In genomic region chr9:114156658-114157421, GRCh38 we compare ENCODE assay signal across 1 cellular context.
TF ChIP-seq lines count a peak whose summit lies in the region.

No MANE protein-coding gene starts in this region.

TF ChIP-seq in HepG2, 621 proteins besides CTCF, POLR2A, EP300 and RAD21 (continued from another document and continues in another):
- TF ChIP-seq ZNF512B (CRISPR knock-in tag; IDR thresholded peaks at IDR 0.05; ENCODE audit: borderline replicate concordance): no peak
- TF ChIP-seq JARID2 (CRISPR knock-in tag; IDR thresholded peaks at IDR 0.05; ENCODE audit: insufficient replicate concordance): no peak
- TF ChIP-seq PRDM10 (CRISPR knock-in tag; IDR thresholded peaks at IDR 0.05; ENCODE audit: low read depth): no peak
- no peak for TF ChIP-seq HCFC1 (IDR thresholded peaks at IDR 0.05; ENCODE audit: low read depth, low read length)
- no peak for TF ChIP-seq KAT8 (CRISPR knock-in tag; IDR thresholded peaks at IDR 0.05)
- no peak for TF ChIP-seq SYNCRIP (IDR thresholded peaks at IDR 0.05; ENCODE audit: insufficient read depth, low read depth, low read length)
- TF ChIP-seq TRIM22 (IDR thresholded peaks at IDR 0.05): no peak
- no peak for TF ChIP-seq TEAD3 (CRISPR knock-in tag; optimal IDR thresholded peaks at IDR 0.05; ENCODE audit: borderline replicate concordance)
- no peak for TF ChIP-seq ZNF724P (CRISPR knock-in tag; IDR thresholded peaks at IDR 0.05; ENCODE audit: borderline replicate concordance)
- 0 out of 2 replicates have a peak, but pooled peaks have one; percentile 16 for TF ChIP-seq ZFY (CRISPR knock-in tag; IDR thresholded peaks at IDR 0.05)
- TF ChIP-seq HIC2 (CRISPR knock-in tag; IDR thresholded peaks at IDR 0.05; ENCODE audit: low read depth): no peak
- TF ChIP-seq FUBP1 (CRISPR knock-in tag; IDR thresholded peaks at IDR 0.05; ENCODE audit: borderline replicate concordance): no peak
- TF ChIP-seq DPF2 (CRISPR knock-in tag; IDR thresholded peaks at IDR 0.05; ENCODE audit: borderline replicate concordance, low read depth): no peak
- peak; percentile 65; the same call in 1 of the 2 replicates for TF ChIP-seq EED (CRISPR knock-in tag; IDR thresholded peaks at IDR 0.05)
- TF ChIP-seq ZNF354B (CRISPR knock-in tag; IDR thresholded peaks at IDR 0.05): no peak
- peak; percentile 96 for TF ChIP-seq HNRNPL (IDR thresholded peaks at IDR 0.05; ENCODE audit: low read depth, low read length)
- no peak for TF ChIP-seq NCOA5 (CRISPR knock-in tag; IDR thresholded peaks at IDR 0.05)
- TF ChIP-seq TOE1 (CRISPR knock-in tag; IDR thresholded peaks at IDR 0.05): no peak
- TF ChIP-seq NPAS2 (CRISPR knock-in tag; IDR thresholded peaks at IDR 0.05; ENCODE audit: borderline replicate concordance): no peak
- TF ChIP-seq PRDM4 (CRISPR knock-in tag; IDR thresholded peaks at IDR 0.05; ENCODE audit: borderline replicate concordance): no peak
- no peak; the same call in 1 of the 2 replicates for TF ChIP-seq UBTF (CRISPR knock-in tag; IDR thresholded peaks at IDR 0.05)
- TF ChIP-seq XBP1 (CRISPR knock-in tag; IDR thresholded peaks at IDR 0.05): no peak
- TF ChIP-seq ZNF652 (CRISPR knock-in tag; IDR thresholded peaks at IDR 0.05; ENCODE audit: borderline replicate concordance, low read depth): no peak
- TF ChIP-seq ZNF253 (CRISPR knock-in tag; IDR thresholded peaks at IDR 0.05; ENCODE audit: borderline replicate concordance): 0 out of 2 replicates have a peak, but pooled peaks have one; percentile 46
- TF ChIP-seq HMG20A (CRISPR knock-in tag; IDR thresholded peaks at IDR 0.05; ENCODE audit: borderline replicate concordance): no peak
- no peak for TF ChIP-seq ZFP36L2 (CRISPR knock-in tag; IDR thresholded peaks at IDR 0.05)
- TF ChIP-seq ZNF329 (CRISPR knock-in tag; IDR thresholded peaks at IDR 0.05; ENCODE audit: low read depth): no peak
- TF ChIP-seq DNMT1 (CRISPR knock-in tag; IDR thresholded peaks at IDR 0.05): no peak
- TF ChIP-seq NR0B2 (CRISPR knock-in tag; IDR thresholded peaks at IDR 0.05): no peak
- no peak for TF ChIP-seq ZNF441 (CRISPR knock-in tag; IDR thresholded peaks at IDR 0.05; ENCODE audit: borderline replicate concordance)
- no peak for TF ChIP-seq ZNF275 (CRISPR knock-in tag; IDR thresholded peaks at IDR 0.05; ENCODE audit: borderline replicate concordance)
- no peak for TF ChIP-seq PLRG1 (conservative IDR thresholded peaks at IDR 0.05)
- no peak for TF ChIP-seq KDM5A (IDR thresholded peaks at IDR 0.05; ENCODE audit: borderline replicate concordance, low read length)
- no peak for TF ChIP-seq ZBTB44 (CRISPR knock-in tag; IDR thresholded peaks at IDR 0.05)
- TF ChIP-seq SRSF9 (IDR thresholded peaks at IDR 0.05; ENCODE audit: borderline replicate concordance, insufficient read depth, low read depth, low read length, poor library complexity, severe bottlenecking): no peak
- TF ChIP-seq ZNF781 (CRISPR knock-in tag; IDR thresholded peaks at IDR 0.05; ENCODE audit: borderline replicate concordance, not compliant biosample characterization): no peak
